Comparison of ENCODE assay signal across 8 cellular contexts in genomic region chr5:140631831-140632365, GRCh38. TPM values are rescaled to one million over a fixed set of nuclear protein-coding genes. Genes with fewer than 3 reads are reported as not detected.
A peak's percentile ranks its signal among the peaks of the same experiment; 100 is the strongest.
DNase-seq lines count a peak whose midpoint lies in the region; ATAC-seq, FAIRE-seq and TF ChIP-seq lines count a peak whose summit lies in the region.

No MANE protein-coding gene starts in this region.

- no peaks in the 10 kb centered on the region for H3K36me3 Mint-ChIP-seq in activated T-helper 2 cell treated with anti-CD3 and anti-CD28 coated beads, Interferon-gamma antibody, Interleukin-2, Interleukin-4, amounts not matched to agents 10 μg/mL and 5 μg/mL and 100 μg/mL, durations not matched to agents 14 hours and 24 hours and 36 hours (ENCODE audit: low read depth)
- H3K36me3 Mint-ChIP-seq in WTC11: peaks cover 25% of the 10 kb centered on the region

- CTCF ChIA-PET in A673 (lab: Charles Lee): no interaction called here
- CTCF ChIA-PET in WTC11 (lab: Charles Lee): interaction anchor here (1.3 kb wide), 1 partner anchor 79 kb away, joined by 4 read pairs; no protein-coding TSS in a partner anchor

- peaks cover 17% of the 10 kb centered on the region for H3K27me3 ChIP-seq in A673 (replicated peaks; ENCODE audit: insufficient read depth, low read depth, low read length, poor library complexity)
- H3K27me3 ChIP-seq in left ventricle myocardium inferior (ENCODE audit: low read depth): no peaks in the 10 kb centered on the region

- FAIRE-seq in H54 (lab: Jason Lieb, UNC): no peak

- H3K4me3 ChIP-seq in A673 (ENCODE audit: low read depth, low read length, poor library complexity, severe bottlenecking) (peak overlapping the region; percentile 40), left ventricle myocardium inferior (peak overlapping the region; percentile 73)

- peaks cover 23% of the 10 kb centered on the region for H3K4me1 Mint-ChIP-seq in activated T-helper 2 cell treated with anti-CD3 and anti-CD28 coated beads, Interferon-gamma antibody, Interleukin-2, Interleukin-4, amounts not matched to agents 10 μg/mL and 5 μg/mL and 100 μg/mL, durations not matched to agents 14 hours and 24 hours and 36 hours (ENCODE audit: low read depth)
- H3K4me1 Mint-ChIP-seq in WTC11: no peaks in the 10 kb centered on the region

- H3K4me1 ChIP-seq in A673 (ENCODE audit: insufficient read depth, low read length, poor library complexity, severe bottlenecking) (no peaks in the 10 kb centered on the region), left ventricle myocardium inferior (peaks cover 21% of the 10 kb centered on the region)

- no peak for TF ChIP-seq CTCF in A673 (conservative IDR thresholded peaks at IDR 0.05; ENCODE audit: low read depth, low read length)
- no peak for TF ChIP-seq CTCF in left ventricle myocardium inferior (IDR thresholded peaks at IDR 0.05; ENCODE audit: borderline replicate concordance)
- no peak for TF ChIP-seq CTCF in WTC11 (IDR thresholded peaks at IDR 0.05)

- TF ChIP-seq POLR2A in H54 (IDR thresholded peaks at IDR 0.05; ENCODE audit: low read depth, low read length): no peak

- intact Hi-C loops in A673 (cut with micrococcal nuclease; ENCODE audit: unreplicated experiment): no loop called here
- intact Hi-C loops in activated T-helper 2 cell treated with anti-CD3 and anti-CD28 coated beads, Interferon-gamma antibody, Interleukin-2, Interleukin-4, amounts not matched to agents 10 μg/mL and 5 μg/mL and 100 μg/mL, durations not matched to agents 14 hours and 24 hours and 36 hours (cut with micrococcal nuclease): loop anchor here (10.0 kb wide), 1 partner anchor 377 kb away; no protein-coding TSS in a partner anchor
- intact Hi-C loops in left ventricle myocardium inferior (cut with micrococcal nuclease): no loop called here

- DNase-seq in A673 (ENCODE audit: low spot score) (no peak), left ventricle myocardium inferior (no peak), H54 (ENCODE audit: insufficient read length, low spot score) (no peak), WTC11 (ENCODE audit: low spot score) (no peak)
- no peak for DNase-seq in activated T-helper 2 cell treated with anti-CD3 and anti-CD28 coated beads, Interferon-gamma antibody, Interleukin-2, Interleukin-4, amounts not matched to agents 10 μg/mL and 5 μg/mL and 100 μg/mL, durations not matched to agents 14 hours and 24 hours and 36 hours (ENCODE audit: low spot score)
- DNase-seq in stimulated activated CD4-positive, alpha-beta T cell treated with anti-CD3 and anti-CD28 coated beads, Interleukin-4, amount 100 ng/mL, for 4 hours: peak; percentile 22 to 24

- no TSS peak for BruUV-seq in A673 (replicated peaks; lab: Mats Ljungman, UMichigan)

- H3K27ac Mint-ChIP-seq in activated T-helper 2 cell treated with anti-CD3 and anti-CD28 coated beads, Interferon-gamma antibody, Interleukin-2, Interleukin-4, amounts not matched to agents 10 μg/mL and 5 μg/mL and 100 μg/mL, durations not matched to agents 14 hours and 24 hours and 36 hours: no peak overlapping the region
- no peak overlapping the region for H3K27ac Mint-ChIP-seq in WTC11

- POLR2A ChIA-PET in A673 (lab: Charles Lee; ENCODE audit: low non-redundant PET): no interaction called here
- POLR2A ChIA-PET in WTC11 (lab: Charles Lee): no interaction called here

- H3K27ac ChIP-seq in A673 (ENCODE audit: low read depth, low read length, poor library complexity, severe bottlenecking) (no peak overlapping the region), left ventricle myocardium inferior (replicated peaks) (peak overlapping the region; percentile 84)

- H3K36me3 ChIP-seq in A673 (ENCODE audit: insufficient read depth, low read length, poor library complexity, severe bottlenecking) (no peaks in the 10 kb centered on the region), left ventricle myocardium inferior (no peaks in the 10 kb centered on the region)

- H3K9me3 ChIP-seq in A673 (ENCODE audit: low read depth, low read length, poor library complexity, severe bottlenecking): peaks cover 20% of the 10 kb centered on the region
- H3K9me3 ChIP-seq in left ventricle myocardium inferior (replicated peaks): peaks cover 12% of the 10 kb centered on the region

- peaks cover 14% of the 10 kb centered on the region for H3K27me3 Mint-ChIP-seq in activated T-helper 2 cell treated with anti-CD3 and anti-CD28 coated beads, Interferon-gamma antibody, Interleukin-2, Interleukin-4, amounts not matched to agents 10 μg/mL and 5 μg/mL and 100 μg/mL, durations not matched to agents 14 hours and 24 hours and 36 hours (ENCODE audit: low read depth)
- H3K27me3 Mint-ChIP-seq in WTC11 (ENCODE audit: low read depth): peaks cover 41% of the 10 kb centered on the region

- ATAC-seq in GM19025 (IDR thresholded peaks at IDR 0.05; ENCODE audit: low read depth, unreplicated experiment) (peak; percentile 30), HG03457 (IDR thresholded peaks at IDR 0.05; ENCODE audit: unreplicated experiment) (peak; percentile 26), WTC11 (no peak)

- peak overlapping the region; percentile 80 for H3K4me3 Mint-ChIP-seq in activated T-helper 2 cell treated with anti-CD3 and anti-CD28 coated beads, Interferon-gamma antibody, Interleukin-2, Interleukin-4, amounts not matched to agents 10 μg/mL and 5 μg/mL and 100 μg/mL, durations not matched to agents 14 hours and 24 hours and 36 hours (ENCODE audit: low read depth)
- no peak overlapping the region for H3K4me3 Mint-ChIP-seq in WTC11

- H3K9me3 Mint-ChIP-seq in activated T-helper 2 cell treated with anti-CD3 and anti-CD28 coated beads, Interferon-gamma antibody, Interleukin-2, Interleukin-4, amounts not matched to agents 10 μg/mL and 5 μg/mL and 100 μg/mL, durations not matched to agents 14 hours and 24 hours and 36 hours: peaks cover 11% of the 10 kb centered on the region
- peaks cover 34% of the 10 kb centered on the region for H3K9me3 Mint-ChIP-seq in WTC11

TF ChIP-seq in WTC11, 78 proteins besides CTCF, POLR2A, EP300 and RAD21 (continues in another document):
- TF ChIP-seq, protein P1, sequence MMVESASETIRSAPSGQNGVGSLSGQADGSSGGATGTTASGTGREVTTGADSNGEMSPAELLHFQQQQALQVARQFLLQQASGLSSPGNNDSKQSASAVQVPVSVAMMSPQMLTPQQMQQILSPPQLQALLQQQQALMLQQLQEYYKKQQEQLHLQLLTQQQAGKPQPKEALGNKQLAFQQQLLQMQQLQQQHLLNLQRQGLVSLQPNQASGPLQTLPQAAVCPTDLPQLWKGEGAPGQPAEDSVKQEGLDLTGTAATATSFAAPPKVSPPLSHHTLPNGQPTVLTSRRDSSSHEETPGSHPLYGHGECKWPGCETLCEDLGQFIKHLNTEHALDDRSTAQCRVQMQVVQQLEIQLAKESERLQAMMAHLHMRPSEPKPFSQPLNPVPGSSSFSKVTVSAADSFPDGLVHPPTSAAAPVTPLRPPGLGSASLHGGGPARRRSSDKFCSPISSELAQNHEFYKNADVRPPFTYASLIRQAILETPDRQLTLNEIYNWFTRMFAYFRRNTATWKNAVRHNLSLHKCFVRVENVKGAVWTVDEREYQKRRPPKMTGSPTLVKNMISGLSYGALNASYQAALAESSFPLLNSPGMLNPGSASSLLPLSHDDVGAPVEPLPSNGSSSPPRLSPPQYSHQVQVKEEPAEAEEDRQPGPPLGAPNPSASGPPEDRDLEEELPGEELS (CRISPR knock-in tag; IDR thresholded peaks at IDR 0.05): no peak
- TF ChIP-seq TEAD1 (CRISPR knock-in tag; IDR thresholded peaks at IDR 0.05) (no peak), NFATC4 (CRISPR knock-in tag; IDR thresholded peaks at IDR 0.05) (no peak), KAT7 (CRISPR knock-in tag; IDR thresholded peaks at IDR 0.05; ENCODE audit: borderline replicate concordance) (no peak), ATF1 (CRISPR knock-in tag; IDR thresholded peaks at IDR 0.05) (no peak), ZNF396 (CRISPR knock-in tag; IDR thresholded peaks at IDR 0.05; ENCODE audit: borderline replicate concordance) (no peak), FOXJ3 (CRISPR knock-in tag; IDR thresholded peaks at IDR 0.05; ENCODE audit: borderline replicate concordance) (no peak), SMAD3 (CRISPR knock-in tag; IDR thresholded peaks at IDR 0.05; ENCODE audit: borderline replicate concordance) (no peak), PRRX2 (CRISPR knock-in tag; IDR thresholded peaks at IDR 0.05) (no peak), FOXP1 (CRISPR knock-in tag; IDR thresholded peaks at IDR 0.05; ENCODE audit: borderline replicate concordance) (no peak), CREB1 (CRISPR knock-in tag; IDR thresholded peaks at IDR 0.05) (no peak)
- TF ChIP-seq, protein P2, sequence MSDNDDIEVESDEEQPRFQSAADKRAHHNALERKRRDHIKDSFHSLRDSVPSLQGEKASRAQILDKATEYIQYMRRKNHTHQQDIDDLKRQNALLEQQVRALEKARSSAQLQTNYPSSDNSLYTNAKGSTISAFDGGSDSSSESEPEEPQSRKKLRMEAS (CRISPR knock-in tag; IDR thresholded peaks at IDR 0.05): no peak

RNA-seq across cellular contexts. Expression of gene CD14, which starts 1.1 kb away (rescaled TPM):
- 0.41 and 0.48 TPM in 2 replicates for total RNA-seq in A673 (2021)
- 0.39 TPM in 2 replicates for total RNA-seq in activated T-helper 2 cell treated with anti-CD3 and anti-CD28 coated beads, Interferon-gamma antibody, Interleukin-2, Interleukin-4, amounts not matched to agents 10 μg/mL and 5 μg/mL and 100 μg/mL, durations not matched to agents 14 hours and 24 hours and 36 hours
- 26.2 TPM for total RNA-seq in left ventricle myocardium inferior
- 0.27 to 0.63 TPM (median 0.53 TPM) in 3 replicates for total RNA-seq in WTC11 (2021)

RNA-seq across cellular contexts. Expression of gene TMCO6, which starts 7.4 kb away (rescaled TPM):
- 24.1 and 26.5 TPM in 2 replicates for total RNA-seq in A673 (2021)
- 40.2 and 40.7 TPM in 2 replicates for total RNA-seq in activated T-helper 2 cell treated with anti-CD3 and anti-CD28 coated beads, Interferon-gamma antibody, Interleukin-2, Interleukin-4, amounts not matched to agents 10 μg/mL and 5 μg/mL and 100 μg/mL, durations not matched to agents 14 hours and 24 hours and 36 hours
- 2.6 TPM for total RNA-seq in left ventricle myocardium inferior
- total RNA-seq in WTC11 (2021): 28.7 to 32.6 TPM (median 32.2 TPM) in 3 replicates

RNA-seq across cellular contexts. Expression of gene NDUFA2, which starts 15.5 kb away (rescaled TPM):
- total RNA-seq in A673 (2021): 60.0 and 63.4 TPM in 2 replicates
- 63.0 and 65.6 TPM in 2 replicates for total RNA-seq in activated T-helper 2 cell treated with anti-CD3 and anti-CD28 coated beads, Interferon-gamma antibody, Interleukin-2, Interleukin-4, amounts not matched to agents 10 μg/mL and 5 μg/mL and 100 μg/mL, durations not matched to agents 14 hours and 24 hours and 36 hours
- 142 TPM for total RNA-seq in left ventricle myocardium inferior
- total RNA-seq in WTC11 (2021): 74.8 to 81.5 TPM (median 77.7 TPM) in 3 replicates

RNA-seq across cellular contexts. Expression of gene IK, which starts 15.7 kb away (rescaled TPM):
- total RNA-seq in A673 (2021) (116 and 120 TPM in 2 replicates), left ventricle myocardium inferior (72.0 TPM), WTC11 (2021) (58.5 to 69.2 TPM (median 64.5 TPM) in 3 replicates)
- total RNA-seq in activated T-helper 2 cell treated with anti-CD3 and anti-CD28 coated beads, Interferon-gamma antibody, Interleukin-2, Interleukin-4, amounts not matched to agents 10 μg/mL and 5 μg/mL and 100 μg/mL, durations not matched to agents 14 hours and 24 hours and 36 hours: 111 and 119 TPM in 2 replicates

RNA-seq across cellular contexts. Expression of gene WDR55, which starts 32.8 kb away (rescaled TPM):
- total RNA-seq in A673 (2021) (31.1 and 33.2 TPM in 2 replicates), left ventricle myocardium inferior (11.4 TPM), WTC11 (2021) (22.1 to 25.3 TPM (median 23.5 TPM) in 3 replicates)
- 39.1 and 40.0 TPM in 2 replicates for total RNA-seq in activated T-helper 2 cell treated with anti-CD3 and anti-CD28 coated beads, Interferon-gamma antibody, Interleukin-2, Interleukin-4, amounts not matched to agents 10 μg/mL and 5 μg/mL and 100 μg/mL, durations not matched to agents 14 hours and 24 hours and 36 hours

Comparison
In these comparisons a context has a peak if more than half of its experiments do, and no peak if none do; other contexts are left out.
1. DNase-seq: peak in stimulated activated CD4-positive, alpha-beta T cell treated with anti-CD3 and anti-CD28 coated beads, Interleukin-4, amount 100 ng/mL, for 4 hours (2 of 2); none in A673 (single experiment), activated T-helper 2 cell treated with anti-CD3 and anti-CD28 coated beads, Interferon-gamma antibody, Interleukin-2, Interleukin-4, amounts not matched to agents 10 μg/mL and 5 μg/mL and 100 μg/mL, durations not matched to agents 14 hours and 24 hours and 36 hours (single experiment), left ventricle myocardium inferior (single experiment), H54 (single experiment) and WTC11 (single experiment).
2. RNA of gene CD14, which starts 1.1 kb away (total RNA-seq): 26.2 TPM in left ventricle myocardium inferior (single experiment); 0.27 to 0.63 TPM in WTC11, 0.41 to 0.48 TPM in A673 and 0.39 TPM in activated T-helper 2 cell treated with anti-CD3 and anti-CD28 coated beads, Interferon-gamma antibody, Interleukin-2, Interleukin-4, amounts not matched to agents 10 μg/mL and 5 μg/mL and 100 μg/mL, durations not matched to agents 14 hours and 24 hours and 36 hours; every median in the first group is over 10 times any median in the second.